9 cellular contexts compared by ENCODE assay signal in genomic region chr4:184408021-184408710, GRCh38.
DNase-seq lines count a peak whose midpoint lies in the region; ATAC-seq and TF ChIP-seq lines count a peak whose summit lies in the region.
"Had no signal": no experiment of that assay in that cellular context is flagged by ENCODE, and none has a peak within 500 bp of the region (broad histone marks: within the 10 kb centered on the region; RNA-seq: fewer than 3 reads in every experiment).

No MANE protein-coding gene starts in this region.

- no peaks in the 10 kb centered on the region for H3K9me3 Mint-ChIP-seq in activated CD8-positive, alpha-beta T cell treated with anti-CD3 and anti-CD28 coated beads for 36 hours
- H3K9me3 Mint-ChIP-seq in activated CD8-positive, alpha-beta T cell treated with anti-CD3 and anti-CD28 coated beads, Interleukin-2, amount 10 ng/mL, durations not matched to agents 7 days and 5 days (ENCODE audit: insufficient read depth), result no peaks in the 10 kb centered on the region
- no peaks in the 10 kb centered on the region for H3K9me3 Mint-ChIP-seq in activated CD4-positive, alpha-beta memory T cell treated with anti-CD3 and anti-CD28 coated beads, Interleukin-2, amount 10 ng/mL, durations not matched to agents 7 days and 5 days
- no peaks in the 10 kb centered on the region for H3K9me3 Mint-ChIP-seq in stimulated activated effector memory CD8-positive, alpha-beta T cell treated with anti-CD3 and anti-CD28 coated beads, Interleukin-12 subunit alpha, Interleukin-12 subunit beta, amount 100 ng/mL, for 72 hours

- intact Hi-C loops in activated CD8-positive, alpha-beta T cell treated with anti-CD3 and anti-CD28 coated beads for 36 hours (cut with micrococcal nuclease), result no loop called here

- CTCF ChIA-PET in activated CD8-positive, alpha-beta T cell treated with anti-CD3 and anti-CD28 coated beads for 36 hours (lab: Charles Lee), result interaction anchor here (0.8 to 3.6 kb wide), 4 partner anchors 16 to 144 kb away, joined by 3 to 23 read pairs (median 3); no protein-coding TSS in a partner anchor
- CTCF ChIA-PET in activated CD8-positive, alpha-beta T cell treated with anti-CD3 and anti-CD28 coated beads, Interleukin-2, amount 10 ng/mL, durations not matched to agents 7 days and 5 days (lab: Charles Lee), result interaction anchor here (0.8 kb wide), 1 partner anchor 12 kb away, joined by 3 read pairs; no protein-coding TSS in a partner anchor
- CTCF ChIA-PET in activated CD4-positive, alpha-beta memory T cell treated with anti-CD3 and anti-CD28 coated beads, Interleukin-2, amount 10 ng/mL, durations not matched to agents 7 days and 5 days (lab: Charles Lee), result interaction anchor here (1.6 to 2.7 kb wide), 2 partner anchors 9 to 144 kb away, joined by 4 to 9 read pairs; no protein-coding TSS in a partner anchor

- H3K4me3 Mint-ChIP-seq in activated CD8-positive, alpha-beta T cell treated with anti-CD3 and anti-CD28 coated beads for 36 hours, result no peak overlapping the region
- H3K4me3 Mint-ChIP-seq in activated CD8-positive, alpha-beta T cell treated with anti-CD3 and anti-CD28 coated beads, Interleukin-2, amount 10 ng/mL, durations not matched to agents 7 days and 5 days, result no peak overlapping the region
- no peak overlapping the region for H3K4me3 Mint-ChIP-seq in activated CD4-positive, alpha-beta memory T cell treated with anti-CD3 and anti-CD28 coated beads, Interleukin-2, amount 10 ng/mL, durations not matched to agents 7 days and 5 days
- H3K4me3 Mint-ChIP-seq in stimulated activated effector memory CD8-positive, alpha-beta T cell treated with anti-CD3 and anti-CD28 coated beads, Interleukin-12 subunit alpha, Interleukin-12 subunit beta, amount 100 ng/mL, for 72 hours, result peak overlapping the region; percentile 62

- DNase-seq in activated CD8-positive, alpha-beta T cell treated with anti-CD3 and anti-CD28 coated beads for 36 hours, result no peak
- no peak for DNase-seq in activated CD8-positive, alpha-beta T cell treated with anti-CD3 and anti-CD28 coated beads, Interleukin-2, amount 10 ng/mL, durations not matched to agents 7 days and 5 days
- no peak for DNase-seq in activated CD4-positive, alpha-beta memory T cell treated with anti-CD3 and anti-CD28 coated beads, Interleukin-2, amount 10 ng/mL, durations not matched to agents 7 days and 5 days
- DNase-seq in fibroblast of the aortic adventitia (ENCODE audit: low read depth) (peak; percentile 76), NCI-H146 (lab: John Stamatoyannopoulos, UW) (no peak), substantia nigra (lab: John Stamatoyannopoulos, UW) (no peak)
- no peak for DNase-seq in stimulated activated effector memory CD8-positive, alpha-beta T cell treated with anti-CD3 and anti-CD28 coated beads, Interleukin-12 subunit alpha, Interleukin-12 subunit beta, amount 100 ng/mL, for 72 hours (ENCODE audit: low spot score in 2 of 2)

- H3K4me1 Mint-ChIP-seq in activated CD8-positive, alpha-beta T cell treated with anti-CD3 and anti-CD28 coated beads for 36 hours (ENCODE audit: low read depth), result peaks cover 61% of the 10 kb centered on the region
- peaks cover 51% of the 10 kb centered on the region for H3K4me1 Mint-ChIP-seq in activated CD8-positive, alpha-beta T cell treated with anti-CD3 and anti-CD28 coated beads, Interleukin-2, amount 10 ng/mL, durations not matched to agents 7 days and 5 days (ENCODE audit: low read depth)
- peaks cover 65% of the 10 kb centered on the region for H3K4me1 Mint-ChIP-seq in activated CD4-positive, alpha-beta memory T cell treated with anti-CD3 and anti-CD28 coated beads, Interleukin-2, amount 10 ng/mL, durations not matched to agents 7 days and 5 days
- H3K4me1 Mint-ChIP-seq in stimulated activated effector memory CD8-positive, alpha-beta T cell treated with anti-CD3 and anti-CD28 coated beads, Interleukin-12 subunit alpha, Interleukin-12 subunit beta, amount 100 ng/mL, for 72 hours, result peaks cover 64% of the 10 kb centered on the region

- no peak for TF ChIP-seq CTCF in activated CD8-positive, alpha-beta T cell treated with anti-CD3 and anti-CD28 coated beads for 36 hours (IDR thresholded peaks at IDR 0.05)
- no peak for TF ChIP-seq CTCF in fibroblast of the aortic adventitia (IDR thresholded peaks at IDR 0.05; ENCODE audit: insufficient read depth, low read length)

- H3K27ac Mint-ChIP-seq in activated CD8-positive, alpha-beta T cell treated with anti-CD3 and anti-CD28 coated beads for 36 hours, result peak overlapping the region; percentile 56
- no peak overlapping the region for H3K27ac Mint-ChIP-seq in activated CD8-positive, alpha-beta T cell treated with anti-CD3 and anti-CD28 coated beads, Interleukin-2, amount 10 ng/mL, durations not matched to agents 7 days and 5 days
- H3K27ac Mint-ChIP-seq in activated CD4-positive, alpha-beta memory T cell treated with anti-CD3 and anti-CD28 coated beads, Interleukin-2, amount 10 ng/mL, durations not matched to agents 7 days and 5 days, result peak overlapping the region; percentile 81
- H3K27ac Mint-ChIP-seq in stimulated activated effector memory CD8-positive, alpha-beta T cell treated with anti-CD3 and anti-CD28 coated beads, Interleukin-12 subunit alpha, Interleukin-12 subunit beta, amount 100 ng/mL, for 72 hours, result peak overlapping the region; percentile 89

- ATAC-seq in activated CD8-positive, alpha-beta T cell treated with anti-CD3 and anti-CD28 coated beads for 36 hours, result peak; percentile 31
- no peak for ATAC-seq in activated CD8-positive, alpha-beta T cell treated with anti-CD3 and anti-CD28 coated beads, Interleukin-2, amount 10 ng/mL, durations not matched to agents 7 days and 5 days
- ATAC-seq in stimulated activated effector memory CD8-positive, alpha-beta T cell treated with anti-CD3 and anti-CD28 coated beads, Interleukin-12 subunit alpha, Interleukin-12 subunit beta, amount 100 ng/mL, for 72 hours, result peak; percentile 72
- no peak for ATAC-seq in GM19467 (IDR thresholded peaks at IDR 0.05; ENCODE audit: unreplicated experiment)

- no peaks in the 10 kb centered on the region for H3K27me3 Mint-ChIP-seq in activated CD8-positive, alpha-beta T cell treated with anti-CD3 and anti-CD28 coated beads for 36 hours
- H3K27me3 Mint-ChIP-seq in activated CD8-positive, alpha-beta T cell treated with anti-CD3 and anti-CD28 coated beads, Interleukin-2, amount 10 ng/mL, durations not matched to agents 7 days and 5 days (ENCODE audit: low read depth), result no peaks in the 10 kb centered on the region
- no peaks in the 10 kb centered on the region for H3K27me3 Mint-ChIP-seq in activated CD4-positive, alpha-beta memory T cell treated with anti-CD3 and anti-CD28 coated beads, Interleukin-2, amount 10 ng/mL, durations not matched to agents 7 days and 5 days

- H3K36me3 Mint-ChIP-seq in activated CD8-positive, alpha-beta T cell treated with anti-CD3 and anti-CD28 coated beads for 36 hours (ENCODE audit: low read depth), result peaks cover 58% of the 10 kb centered on the region
- peaks cover 71% of the 10 kb centered on the region for H3K36me3 Mint-ChIP-seq in activated CD8-positive, alpha-beta T cell treated with anti-CD3 and anti-CD28 coated beads, Interleukin-2, amount 10 ng/mL, durations not matched to agents 7 days and 5 days (ENCODE audit: low read depth)
- peaks cover 86% of the 10 kb centered on the region for H3K36me3 Mint-ChIP-seq in activated CD4-positive, alpha-beta memory T cell treated with anti-CD3 and anti-CD28 coated beads, Interleukin-2, amount 10 ng/mL, durations not matched to agents 7 days and 5 days (ENCODE audit: low read depth)
- peaks cover 96% of the 10 kb centered on the region for H3K36me3 Mint-ChIP-seq in stimulated activated effector memory CD8-positive, alpha-beta T cell treated with anti-CD3 and anti-CD28 coated beads, Interleukin-12 subunit alpha, Interleukin-12 subunit beta, amount 100 ng/mL, for 72 hours

- POLR2A ChIA-PET in activated CD8-positive, alpha-beta T cell treated with anti-CD3 and anti-CD28 coated beads for 36 hours (lab: Charles Lee), result interaction anchor here (0.9 to 1.3 kb wide), 4 partner anchors 9 to 326 kb away, joined by 3 to 4 read pairs (median 4); no protein-coding TSS in a partner anchor
- POLR2A ChIA-PET in activated CD8-positive, alpha-beta T cell treated with anti-CD3 and anti-CD28 coated beads, Interleukin-2, amount 10 ng/mL, durations not matched to agents 7 days and 5 days (lab: Charles Lee), result no interaction called here
- POLR2A ChIA-PET in activated CD4-positive, alpha-beta memory T cell treated with anti-CD3 and anti-CD28 coated beads, Interleukin-2, amount 10 ng/mL, durations not matched to agents 7 days and 5 days (lab: Charles Lee), result interaction anchor here (1.1 to 1.7 kb wide), 5 partner anchors 8 to 326 kb away, joined by 3 to 8 read pairs (median 3); partner anchors contain the start of genes CENPU and IRF2

- H3K4me3 ChIP-seq in fibroblast of the aortic adventitia (ENCODE audit: low read depth, low read length), result no peak overlapping the region

- H3K27ac ChIP-seq in substantia nigra (ENCODE audit: low read depth, low read length, poor library complexity, severe bottlenecking), result no peak overlapping the region
- H3K27ac ChIP-seq: C4-2B had no signal

Comparison
In these comparisons a context has a peak if more than half of its experiments do, and no peak if none do; other contexts are left out.
1. ATAC-seq: peak in activated CD8-positive, alpha-beta T cell treated with anti-CD3 and anti-CD28 coated beads for 36 hours (single experiment) and stimulated activated effector memory CD8-positive, alpha-beta T cell treated with anti-CD3 and anti-CD28 coated beads, Interleukin-12 subunit alpha, Interleukin-12 subunit beta, amount 100 ng/mL, for 72 hours (single experiment); none in activated CD8-positive, alpha-beta T cell treated with anti-CD3 and anti-CD28 coated beads, Interleukin-2, amount 10 ng/mL, durations not matched to agents 7 days and 5 days (single experiment) and GM19467 (single experiment).